Comparison of ENCODE assay signal across 17 cellular contexts in genomic region chr7:98303906-98304305, GRCh38. TPM values are rescaled to one million over a fixed set of nuclear protein-coding genes. Genes with fewer than 3 reads are reported as not detected.
DNase-seq lines count a peak whose midpoint lies in the region; ATAC-seq and TF ChIP-seq lines count a peak whose summit lies in the region.
"Had no signal": no experiment of that assay in that cellular context is flagged by ENCODE, and none has a peak within 500 bp of the region (broad histone marks: within the 10 kb centered on the region; RNA-seq: fewer than 3 reads in every experiment).

No MANE protein-coding gene starts in this region.

- peaks cover 28% of the 10 kb centered on the region for H3K36me3 Mint-ChIP-seq in osteocyte (ENCODE audit: unreplicated experiment)

- no peaks in the 10 kb centered on the region for H3K4me1 ChIP-seq in right atrium auricular region
- H3K4me1 ChIP-seq: HAP-1 had no signal

- no peaks in the 10 kb centered on the region for H3K4me1 Mint-ChIP-seq in osteocyte (ENCODE audit: unreplicated experiment)
- H3K4me1 Mint-ChIP-seq: CD4-positive, CD25-positive, alpha-beta regulatory T cell had no signal

- H3K9me3 Mint-ChIP-seq in osteocyte (ENCODE audit: unreplicated experiment): no peaks in the 10 kb centered on the region

- H3K36me3 ChIP-seq in right atrium auricular region: peaks cover 11% of the 10 kb centered on the region
- H3K36me3 ChIP-seq in MG63: no peaks in the 10 kb centered on the region

- no peak for DNase-seq in Right ventricle myocardium inferior (ENCODE audit: missing footprints)
- DNase-seq in right atrium auricular region (ENCODE audit: low spot score): no peak
- peak; percentile 39 for DNase-seq in OCI-M1 (lab: John Stamatoyannopoulos, UW)
- DNase-seq in iPS-NIHi7 (ENCODE audit: extremely low spot score): peak; percentile 60
- DNase-seq in osteocyte (ENCODE audit: extremely low spot score, unreplicated experiment): no peak
- DNase-seq in NCI-H526 (lab: John Stamatoyannopoulos, UW): no peak
- DNase-seq in MG63: no peak
- DNase-seq: CD4-positive, CD25-positive, alpha-beta regulatory T cell; NCI-H187; NCI-H2107; NCI-H510A; NCI-H774; SHP77 treated with DMSO at 0.1 percent for 48 hours; SK-N-SH had no signal

- no peak overlapping the region for H3K4me3 Mint-ChIP-seq in osteocyte (ENCODE audit: unreplicated experiment)
- H3K4me3 Mint-ChIP-seq: CD4-positive, CD25-positive, alpha-beta regulatory T cell had no signal

- peak overlapping the region; percentile 10 for H3K27ac Mint-ChIP-seq in osteocyte (ENCODE audit: unreplicated experiment)
- H3K27ac Mint-ChIP-seq: CD4-positive, CD25-positive, alpha-beta regulatory T cell had no signal

- H3K27me3 ChIP-seq in right atrium auricular region (no peaks in the 10 kb centered on the region), MG63 (no peaks in the 10 kb centered on the region)

- peak; percentile 34 for ATAC-seq in Right ventricle myocardium inferior
- ATAC-seq in GM21529 (IDR thresholded peaks at IDR 0.05; ENCODE audit: unreplicated experiment): no peak

- no peaks in the 10 kb centered on the region for H3K9me3 ChIP-seq in right atrium auricular region
- H3K9me3 ChIP-seq in MG63: no peaks in the 10 kb centered on the region
- H3K9me3 ChIP-seq: HAP-1, SK-N-SH had no signal

- H3K27ac ChIP-seq in right atrium auricular region: no peak overlapping the region
- H3K27ac ChIP-seq: 22Rv1 had no signal

- no peaks in the 10 kb centered on the region for H3K27me3 Mint-ChIP-seq in osteocyte (ENCODE audit: unreplicated experiment)
- H3K27me3 Mint-ChIP-seq: CD4-positive, CD25-positive, alpha-beta regulatory T cell had no signal

- TF ChIP-seq CTCF in right atrium auricular region (IDR thresholded peaks at IDR 0.05): no peak
- no peak for TF ChIP-seq CTCF in osteocyte (IDR thresholded peaks at IDR 0.05)

- intact Hi-C loops in Right ventricle myocardium inferior (cut with DNase I): no loop called here

- H3K4me3 ChIP-seq in right atrium auricular region: no peak overlapping the region
- no peak overlapping the region for H3K4me3 ChIP-seq in MG63
- H3K4me3 ChIP-seq: HAP-1 had no signal

RNA-seq across cellular contexts. Expression of gene BRI3, which starts 22.4 kb away (rescaled TPM):
- 240 TPM for total RNA-seq in Right ventricle myocardium inferior
- 10 to 100 TPM; 55.6 to 61.1 TPM for total RNA-seq in right atrium auricular region
- total RNA-seq in osteocyte: 344 and 379 TPM in 2 replicates
- 12.5 and 37.3 TPM in 2 replicates for total RNA-seq in MG63 (2014; rRNA removed; shearing (Covaris generic); ENCODE audit: low replicate concordance)

RNA-seq across cellular contexts. Expression of gene TECPR1, which starts 51.9 kb away (rescaled TPM):
- 20.9 TPM for total RNA-seq in Right ventricle myocardium inferior
- total RNA-seq in right atrium auricular region: 10 to 100 TPM; 11.5 to 13.9 TPM
- total RNA-seq in osteocyte: 33.6 and 38.7 TPM in 2 replicates
- 4.8 and 9.5 TPM in 2 replicates for total RNA-seq in MG63 (2014; rRNA removed; shearing (Covaris generic); ENCODE audit: low replicate concordance)

Comparison
In these comparisons a context has a peak if more than half of its experiments do, and no peak if none do; other contexts are left out.
1. DNase-seq: peak in OCI-M1 (single experiment) and iPS-NIHi7 (single experiment); none in Right ventricle myocardium inferior (single experiment), right atrium auricular region (single experiment), osteocyte (single experiment), NCI-H526 (0 of 2) and MG63 (single experiment).